In genomic region chr1:12344611-12345299, GRCh38 we compare ENCODE assay signal across 10 cellular contexts.
A peak's percentile ranks its signal among the peaks of the same experiment; 100 is the strongest.
DNase-seq lines count a peak whose midpoint lies in the region; ATAC-seq and TF ChIP-seq lines count a peak whose summit lies in the region.
"Had no signal": no experiment of that assay in that cellular context is flagged by ENCODE, and none has a peak within 500 bp of the region (broad histone marks: within the 10 kb centered on the region; RNA-seq: fewer than 3 reads in every experiment).

No MANE protein-coding gene starts in this region.

- H3F3A ChIP-seq in Loucy (ENCODE audit: low read depth) = no peaks in the 10 kb centered on the region

- H3K27me3 Mint-ChIP-seq in activated CD4-positive, alpha-beta memory T cell treated with anti-CD3 and anti-CD28 coated beads, Interleukin-2, amount 10 ng/mL, durations not matched to agents 7 days and 5 days = no peaks in the 10 kb centered on the region
- no peaks in the 10 kb centered on the region for H3K27me3 Mint-ChIP-seq in stimulated activated naive CD8-positive, alpha-beta T cell treated with anti-CD3 and anti-CD28 coated beads, Interleukin-15, Interleukin-2, amounts not matched to agents 100 ng/mL and 50 ng/mL, for 24 hours

- POLR2A ChIA-PET in activated CD4-positive, alpha-beta memory T cell treated with anti-CD3 and anti-CD28 coated beads, Interleukin-2, amount 10 ng/mL, durations not matched to agents 7 days and 5 days (lab: Charles Lee) = interaction anchor here (1.0 to 2.7 kb wide), 8 partner anchors 9 to 275 kb away, joined by 3 to 12 read pairs (median 4); partner anchors contain the start of gene DHRS3

- DNase-seq in activated CD4-positive, alpha-beta memory T cell treated with anti-CD3 and anti-CD28 coated beads, Interleukin-2, amount 10 ng/mL, durations not matched to agents 7 days and 5 days = peak; percentile 17
- DNase-seq in right cardiac atrium = peak; percentile 20 to 60 (median 52)
- no peak for DNase-seq in NCI-H1930 (lab: John Stamatoyannopoulos, UW)
- DNase-seq: NCI-H146 had no signal

- peaks cover 49% of the 10 kb centered on the region for H3K4me1 Mint-ChIP-seq in activated CD4-positive, alpha-beta memory T cell treated with anti-CD3 and anti-CD28 coated beads, Interleukin-2, amount 10 ng/mL, durations not matched to agents 7 days and 5 days
- peaks cover 77% of the 10 kb centered on the region for H3K4me1 Mint-ChIP-seq in stimulated activated naive CD8-positive, alpha-beta T cell treated with anti-CD3 and anti-CD28 coated beads, Interleukin-15, Interleukin-2, amounts not matched to agents 100 ng/mL and 50 ng/mL, for 24 hours (ENCODE audit: low read depth)

- H3K4me3 Mint-ChIP-seq in activated CD4-positive, alpha-beta memory T cell treated with anti-CD3 and anti-CD28 coated beads, Interleukin-2, amount 10 ng/mL, durations not matched to agents 7 days and 5 days = peak overlapping the region; percentile 64
- H3K4me3 Mint-ChIP-seq in stimulated activated naive CD8-positive, alpha-beta T cell treated with anti-CD3 and anti-CD28 coated beads, Interleukin-15, Interleukin-2, amounts not matched to agents 100 ng/mL and 50 ng/mL, for 24 hours = peak overlapping the region; percentile 71

- no peaks in the 10 kb centered on the region for H4K20me1 ChIP-seq in Loucy (ENCODE audit: insufficient read depth, low read length, poor library complexity, severe bottlenecking)

- ATAC-seq in right cardiac atrium = peak; percentile 60 to 66
- ATAC-seq in HG03442 (IDR thresholded peaks at IDR 0.05; ENCODE audit: unreplicated experiment) = no peak
- ATAC-seq in GM19452 (IDR thresholded peaks at IDR 0.05; ENCODE audit: unreplicated experiment) = no peak
- ATAC-seq in HG03025 (IDR thresholded peaks at IDR 0.05; ENCODE audit: low FRiP score, unreplicated experiment) = no peak

- H2AFZ ChIP-seq in Loucy (ENCODE audit: low read length) = peak overlapping the region; percentile 67; the same call in 1 of the 2 replicates

- intact Hi-C loops in right cardiac atrium (cut with DNase I) = no loop called here

- H3K9me3 Mint-ChIP-seq in activated CD4-positive, alpha-beta memory T cell treated with anti-CD3 and anti-CD28 coated beads, Interleukin-2, amount 10 ng/mL, durations not matched to agents 7 days and 5 days = peaks cover 5% of the 10 kb centered on the region
- H3K9me3 Mint-ChIP-seq in stimulated activated naive CD8-positive, alpha-beta T cell treated with anti-CD3 and anti-CD28 coated beads, Interleukin-15, Interleukin-2, amounts not matched to agents 100 ng/mL and 50 ng/mL, for 24 hours = no peaks in the 10 kb centered on the region

- no peaks in the 10 kb centered on the region for H3K9me2 ChIP-seq in Loucy (replicated peaks; ENCODE audit: low read depth, low read length)

- no peaks in the 10 kb centered on the region for H3K27me3 ChIP-seq in Loucy (ENCODE audit: insufficient read depth, low read length, poor library complexity, severe bottlenecking)
- no peaks in the 10 kb centered on the region for H3K27me3 ChIP-seq in right cardiac atrium (ENCODE audit: control insufficient read depth, insufficient read depth)
- H3K27me3 ChIP-seq: cardiac muscle cell had no signal

- H3K4me1 ChIP-seq in Loucy (ENCODE audit: insufficient read depth, low read length, poor library complexity, severe bottlenecking) = peaks cover 45% of the 10 kb centered on the region
- H3K4me1 ChIP-seq in right cardiac atrium (ENCODE audit: control insufficient read depth, insufficient read depth, low read length) = peaks cover 19% of the 10 kb centered on the region

- 39% methylated on average over 9 of the region's 9 CpGs for WGBS in right cardiac atrium

- peaks cover 42% of the 10 kb centered on the region for H3K36me3 ChIP-seq in Loucy (ENCODE audit: insufficient read depth, low read length)

- H3K9me3 ChIP-seq in Loucy (ENCODE audit: insufficient read depth, low read depth, low read length) = no peaks in the 10 kb centered on the region
- H3K9me3 ChIP-seq in right cardiac atrium (ENCODE audit: control insufficient read depth, low read length) = no peaks in the 10 kb centered on the region

- H3K27ac ChIP-seq in right cardiac atrium (ENCODE audit: low read length) = peak overlapping the region; percentile 83
- H3K27ac ChIP-seq: cardiac muscle cell had no signal

- H3K9ac ChIP-seq in Loucy (ENCODE audit: low read depth, low read length, poor library complexity, severe bottlenecking) = peak overlapping the region; percentile 41

- H3K79me2 ChIP-seq in Loucy (ENCODE audit: insufficient read depth, low read length) = no peaks in the 10 kb centered on the region

- peak overlapping the region; percentile 23 for H3K4me3 ChIP-seq in Loucy (ENCODE audit: low read length, poor library complexity, severe bottlenecking)
- H3K4me3 ChIP-seq in right cardiac atrium (ENCODE audit: low read length) = no peak overlapping the region
- H3K4me3 ChIP-seq: cardiac muscle cell had no signal

- CTCF ChIA-PET in activated CD4-positive, alpha-beta memory T cell treated with anti-CD3 and anti-CD28 coated beads, Interleukin-2, amount 10 ng/mL, durations not matched to agents 7 days and 5 days (lab: Charles Lee) = interaction anchor here (1.5 kb wide), 1 partner anchor 272 kb away, joined by 3 read pairs; no protein-coding TSS in a partner anchor

- no peak for TF ChIP-seq CTCF in Loucy (conservative IDR thresholded peaks at IDR 0.05; ENCODE audit: low read length)

- H3K36me3 Mint-ChIP-seq in activated CD4-positive, alpha-beta memory T cell treated with anti-CD3 and anti-CD28 coated beads, Interleukin-2, amount 10 ng/mL, durations not matched to agents 7 days and 5 days (ENCODE audit: low read depth) = peaks cover 53% of the 10 kb centered on the region
- H3K36me3 Mint-ChIP-seq in stimulated activated naive CD8-positive, alpha-beta T cell treated with anti-CD3 and anti-CD28 coated beads, Interleukin-15, Interleukin-2, amounts not matched to agents 100 ng/mL and 50 ng/mL, for 24 hours (ENCODE audit: low read depth) = peaks cover 80% of the 10 kb centered on the region

- peak overlapping the region; percentile 63 for H3K4me2 ChIP-seq in Loucy (ENCODE audit: low read depth, low read length, poor library complexity, severe bottlenecking)

- H3K27ac Mint-ChIP-seq in activated CD4-positive, alpha-beta memory T cell treated with anti-CD3 and anti-CD28 coated beads, Interleukin-2, amount 10 ng/mL, durations not matched to agents 7 days and 5 days = peak overlapping the region; percentile 86
- peak overlapping the region; percentile 94 for H3K27ac Mint-ChIP-seq in stimulated activated naive CD8-positive, alpha-beta T cell treated with anti-CD3 and anti-CD28 coated beads, Interleukin-15, Interleukin-2, amounts not matched to agents 100 ng/mL and 50 ng/mL, for 24 hours

Comparison
In these comparisons a context has a peak if more than half of its experiments do, and no peak if none do; other contexts are left out.
1. DNase-seq: peak in activated CD4-positive, alpha-beta memory T cell treated with anti-CD3 and anti-CD28 coated beads, Interleukin-2, amount 10 ng/mL, durations not matched to agents 7 days and 5 days (single experiment) and right cardiac atrium (3 of 3); none in NCI-H1930 (0 of 2).
2. ATAC-seq: peak in right cardiac atrium (2 of 2); none in HG03442 (single experiment), GM19452 (single experiment) and HG03025 (single experiment).